9 cellular contexts compared by ENCODE assay signal in genomic region chr1:210598135-210598652, GRCh38.
A peak's percentile ranks its signal among the peaks of the same experiment; 100 is the strongest.
DNase-seq lines count a peak whose midpoint lies in the region; ATAC-seq and TF ChIP-seq lines count a peak whose summit lies in the region.
"Had no signal": no experiment of that assay in that cellular context is flagged by ENCODE, and none has a peak within 500 bp of the region (broad histone marks: within the 10 kb centered on the region; RNA-seq: fewer than 3 reads in every experiment).

No MANE protein-coding gene starts in this region.

- H3K27ac ChIP-seq in HUES48 (ENCODE audit: low read depth, low read length) (peak overlapping the region; percentile 29), mammary epithelial cell (ENCODE audit: insufficient read depth, low read depth, low read length) (peak overlapping the region; percentile 23)
- no peak overlapping the region for H3K27ac ChIP-seq in naive thymus-derived CD4-positive, alpha-beta T cell (ENCODE audit: low read depth, low read length)

- no peaks in the 10 kb centered on the region for H3K27me3 ChIP-seq in HUES48 (ENCODE audit: control insufficient read depth, insufficient read depth, low read length)
- no peaks in the 10 kb centered on the region for H3K27me3 ChIP-seq in mammary epithelial cell (ENCODE audit: insufficient read depth, low read length)
- H3K27me3 ChIP-seq in naive thymus-derived CD4-positive, alpha-beta T cell (ENCODE audit: control insufficient read depth in 2 of 2, insufficient read depth in 2 of 2, low read length in 2 of 2) = no peaks in the 10 kb centered on the region

- CTCF ChIA-PET in mammary epithelial cell (lab: Charles Lee; ENCODE audit: low non-redundant PET) = interaction anchor here (0.7 kb wide), 1 partner anchor 195 kb away, joined by 3 read pairs; no protein-coding TSS in a partner anchor
- CTCF ChIA-PET in naive thymus-derived CD4-positive, alpha-beta T cell (lab: Charles Lee) = no interaction called here

- H2AFZ ChIP-seq in mammary epithelial cell (ENCODE audit: low read depth, low read length) = no peak overlapping the region

- WGBS in mammary epithelial cell (ENCODE audit: low coverage, missing lambda C conversion rate) = 33% methylated on average over 3 of the region's 3 CpGs

- H3K36me3 Mint-ChIP-seq in naive thymus-derived CD4-positive, alpha-beta T cell = peaks cover 0 to 6% (median 0%) of the 10 kb centered on the region in 5 donors
- H3K36me3 Mint-ChIP-seq in glutamatergic neuron (ENCODE audit: unreplicated experiment) = peaks cover 13% of the 10 kb centered on the region

- no peaks in the 10 kb centered on the region for H3K4me1 Mint-ChIP-seq in naive thymus-derived CD4-positive, alpha-beta T cell
- peaks cover 2% of the 10 kb centered on the region for H3K4me1 Mint-ChIP-seq in glutamatergic neuron (ENCODE audit: low read depth, unreplicated experiment)

- POLR2A ChIA-PET in naive thymus-derived CD4-positive, alpha-beta T cell (lab: Charles Lee) = no interaction called here

- peak; percentile 66 for ATAC-seq in naive thymus-derived CD4-positive, alpha-beta T cell
- ATAC-seq in GM18909 (IDR thresholded peaks at IDR 0.05; ENCODE audit: poor library complexity, unreplicated experiment) = no peak

- intact Hi-C loops in mammary epithelial cell (cut with micrococcal nuclease) = loop anchor here (10.0 kb wide), 1 partner anchor 287 kb away; no protein-coding TSS in a partner anchor
- intact Hi-C loops in naive thymus-derived CD4-positive, alpha-beta T cell (cut with micrococcal nuclease) = no loop called here

- in situ Hi-C loops in mammary epithelial cell (cut with MboI; ENCODE audit: low sequenced_read_pairs in 2 of 2) = no loop called here

- no peaks in the 10 kb centered on the region for H3K9me3 ChIP-seq in HUES48 (ENCODE audit: control insufficient read depth, insufficient read depth, low read length)
- H3K9me3 ChIP-seq in mammary epithelial cell (replicated peaks; ENCODE audit: insufficient read depth, low read length) = no peaks in the 10 kb centered on the region
- H3K9me3 ChIP-seq in naive thymus-derived CD4-positive, alpha-beta T cell (ENCODE audit: control insufficient read depth in 2 of 3, low read length in 3 of 3) = no peaks in the 10 kb centered on the region

- H3K9me3 Mint-ChIP-seq in naive thymus-derived CD4-positive, alpha-beta T cell = peaks cover 0 to 8% (median 4%) of the 10 kb centered on the region in 11 donors
- H3K9me3 Mint-ChIP-seq in glutamatergic neuron (ENCODE audit: unreplicated experiment) = no peaks in the 10 kb centered on the region

- no TSS peak for BruUV-seq in mammary epithelial cell (replicated peaks; lab: Mats Ljungman, UMichigan)

- H3K9ac ChIP-seq in HUES48 (ENCODE audit: low read depth, low read length) (no peak overlapping the region), mammary epithelial cell (ENCODE audit: insufficient read depth, low read length) (no peak overlapping the region)

- no peak overlapping the region for H3K27ac Mint-ChIP-seq in naive thymus-derived CD4-positive, alpha-beta T cell
- no peak overlapping the region for H3K27ac Mint-ChIP-seq in glutamatergic neuron (ENCODE audit: unreplicated experiment)

- no peak overlapping the region for H3K4me3 Mint-ChIP-seq in naive thymus-derived CD4-positive, alpha-beta T cell
- no peak overlapping the region for H3K4me3 Mint-ChIP-seq in glutamatergic neuron (ENCODE audit: unreplicated experiment)

- peaks cover 0 to 9% (median 0%) of the 10 kb centered on the region in 5 donors for H3K27me3 Mint-ChIP-seq in naive thymus-derived CD4-positive, alpha-beta T cell
- H3K27me3 Mint-ChIP-seq in glutamatergic neuron (ENCODE audit: unreplicated experiment) = no peaks in the 10 kb centered on the region

- H3K79me2 ChIP-seq in mammary epithelial cell (ENCODE audit: insufficient read depth, low read length) = no peaks in the 10 kb centered on the region

- TF ChIP-seq CTCF in mammary epithelial cell (conservative IDR thresholded peaks at IDR 0.05 in 1 of 2, IDR thresholded peaks at IDR 0.05 in 1 of 2; ENCODE audit: extremely low read depth in 1 of 2, insufficient read depth in 1 of 2, low read depth in 1 of 2, low read length in 2 of 2) (no peak), glutamatergic neuron (IDR thresholded peaks at IDR 0.05; ENCODE audit: partially characterized antibody, unreplicated experiment) (no peak)

- H3K4me1 ChIP-seq in HUES48 (ENCODE audit: control insufficient read depth, insufficient read depth, low read length) (no peaks in the 10 kb centered on the region), mammary epithelial cell (ENCODE audit: insufficient read depth, low read length) (peaks cover 17% of the 10 kb centered on the region)
- no peaks in the 10 kb centered on the region for H3K4me1 ChIP-seq in naive thymus-derived CD4-positive, alpha-beta T cell (ENCODE audit: control insufficient read depth in 2 of 2, insufficient read depth in 2 of 2, low read length in 2 of 2)

- dilution Hi-C loops in mammary epithelial cell (cut with HindIII; ENCODE audit: low sequenced_read_pairs) = no loop called here

- no peaks in the 10 kb centered on the region for H3K36me3 ChIP-seq in HUES48 (ENCODE audit: control insufficient read depth, insufficient read depth, low read length)
- no peaks in the 10 kb centered on the region for H3K36me3 ChIP-seq in mammary epithelial cell (ENCODE audit: insufficient read depth, low read length)
- no peaks in the 10 kb centered on the region for H3K36me3 ChIP-seq in naive thymus-derived CD4-positive, alpha-beta T cell (ENCODE audit: control insufficient read depth in 2 of 3, insufficient read depth in 3 of 3, low read length in 3 of 3)

- H3K4me2 ChIP-seq in mammary epithelial cell (ENCODE audit: insufficient read depth, low read depth, low read length) = no peak overlapping the region

- DNase-seq in EH (ENCODE audit: low read depth) (peak; percentile 99), mammary epithelial cell (peak; percentile 72), NCI-H82 (lab: John Stamatoyannopoulos, UW) (no peak), glutamatergic neuron (no peak)
- DNase-seq in naive thymus-derived CD4-positive, alpha-beta T cell = no peak
- DNase-seq in activated CD4-positive, alpha-beta T cell treated with anti-CD3 and anti-CD28 coated beads for 1 hour = no peak
- DNase-seq: NCI-H510A had no signal

- no peaks in the 10 kb centered on the region for H4K20me1 ChIP-seq in mammary epithelial cell (ENCODE audit: insufficient read depth, low read length)

- no peak overlapping the region for H3K4me3 ChIP-seq in HUES48 (ENCODE audit: low read depth, low read length)
- H3K4me3 ChIP-seq in mammary epithelial cell (replicated peaks in 1 of 3; ENCODE audit: insufficient read depth in 1 of 3, low read depth in 2 of 3, low read length in 3 of 3) = no peak overlapping the region
- no peak overlapping the region for H3K4me3 ChIP-seq in naive thymus-derived CD4-positive, alpha-beta T cell (ENCODE audit: low read length)

Comparison
In these comparisons a context has a peak if more than half of its experiments do, and no peak if none do; other contexts are left out.
1. DNase-seq: peak in EH (single experiment) and mammary epithelial cell (single experiment); none in naive thymus-derived CD4-positive, alpha-beta T cell (0 of 9), NCI-H82 (single experiment), glutamatergic neuron (single experiment) and activated CD4-positive, alpha-beta T cell treated with anti-CD3 and anti-CD28 coated beads for 1 hour (single experiment).